ENCODE assay signal across 17 cellular contexts in the genomic region with DNA sequence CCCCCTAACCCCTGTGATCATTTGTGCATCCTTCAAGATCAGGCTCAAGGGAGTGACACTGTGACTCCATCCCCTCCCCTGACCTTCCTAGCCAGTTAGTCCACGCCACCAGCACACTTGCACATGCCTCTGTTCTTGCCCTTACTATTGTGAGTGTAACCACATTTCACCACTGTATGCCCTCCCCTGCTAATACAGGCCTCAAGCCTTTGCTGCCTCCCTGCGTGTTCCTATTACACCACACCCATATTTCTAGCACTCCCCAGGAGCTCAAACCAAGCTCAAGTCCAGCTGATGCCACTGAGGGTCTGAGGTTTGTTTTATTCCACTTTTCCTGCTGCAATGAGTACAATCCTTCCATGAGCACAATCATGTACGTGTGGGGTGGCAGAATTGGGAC.
"Had no signal": no experiment of that assay in that cellular context is flagged by ENCODE, and none has a peak within 500 bp of the region (broad histone marks: within the 10 kb centered on the region; RNA-seq: fewer than 3 reads in every experiment).

No MANE protein-coding gene starts in this region.

- H3K27ac ChIP-seq: hepatocyte, left ventricle myocardium inferior, prostate gland, testis, upper lobe of left lung had no signal

- H3K9me3 ChIP-seq: left ventricle myocardium inferior, prostate gland, testis, upper lobe of left lung had no signal

- H3K9me3 Mint-ChIP-seq: activated CD4-positive, alpha-beta memory T cell treated with anti-CD3 and anti-CD28 coated beads, Interleukin-2, amount 10 ng/mL, durations not matched to agents 7 days and 5 days; activated naive CD4-positive, alpha-beta T cell treated with anti-CD3 and anti-CD28 coated beads, Interleukin-2, amount 50 U/mL, for 24 hours; activated T-cell treated with anti-CD3 and anti-CD28 coated beads, Interleukin-2, amount 50 U/mL, for 24 hours; memory B cell; natural killer cell treated with Interleukin-12 subunit alpha and Interleukin-12 subunit beta and Interleukin-15 and Interleukin-18, amount 100 ng/mL, for 72 hours; stimulated activated naive CD8-positive, alpha-beta T cell treated with anti-CD3 and anti-CD28 coated beads, Interleukin-15, amount 100 ng/mL, for 72 hours had no signal

- H3K36me3 Mint-ChIP-seq: activated naive CD4-positive, alpha-beta T cell treated with anti-CD3 and anti-CD28 coated beads, Interleukin-2, amount 50 U/mL, for 24 hours; memory B cell; natural killer cell treated with Interleukin-12 subunit alpha and Interleukin-12 subunit beta and Interleukin-15 and Interleukin-18, amount 100 ng/mL, for 72 hours had no signal

- DNase-seq: activated CD4-positive, alpha-beta memory T cell treated with anti-CD3 and anti-CD28 coated beads, Interleukin-2, amount 10 ng/mL, durations not matched to agents 7 days and 5 days; activated CD4-positive, alpha-beta T cell treated with anti-CD3 and anti-CD28 coated beads for 4 hours; activated effector memory CD4-positive, alpha-beta T cell treated with Interleukin-2 at 50 U/mL for 16 hours; activated T-cell treated with anti-CD3 and anti-CD28 coated beads, Interleukin-2, amount 50 U/mL, for 24 hours; amniotic stem cell; left ventricle myocardium inferior; right cardiac atrium; stimulated activated naive CD8-positive, alpha-beta T cell treated with anti-CD3 and anti-CD28 coated beads, Interleukin-15, amount 100 ng/mL, for 72 hours; T-helper 17 cell; testis; upper lobe of left lung had no signal

- H3K27ac Mint-ChIP-seq: activated CD4-positive, alpha-beta memory T cell treated with anti-CD3 and anti-CD28 coated beads, Interleukin-2, amount 10 ng/mL, durations not matched to agents 7 days and 5 days; activated naive CD4-positive, alpha-beta T cell treated with anti-CD3 and anti-CD28 coated beads, Interleukin-2, amount 50 U/mL, for 24 hours; activated T-cell treated with anti-CD3 and anti-CD28 coated beads, Interleukin-2, amount 50 U/mL, for 24 hours; memory B cell; natural killer cell treated with Interleukin-12 subunit alpha and Interleukin-12 subunit beta and Interleukin-15 and Interleukin-18, amount 100 ng/mL, for 72 hours; stimulated activated naive CD8-positive, alpha-beta T cell treated with anti-CD3 and anti-CD28 coated beads, Interleukin-15, amount 100 ng/mL, for 72 hours; T-helper 17 cell had no signal

- H3K79me2 ChIP-seq: hepatocyte had no signal

- H3K27me3 ChIP-seq: hepatocyte, testis, upper lobe of left lung had no signal

- H3K4me3 Mint-ChIP-seq: activated CD4-positive, alpha-beta memory T cell treated with anti-CD3 and anti-CD28 coated beads, Interleukin-2, amount 10 ng/mL, durations not matched to agents 7 days and 5 days; activated naive CD4-positive, alpha-beta T cell treated with anti-CD3 and anti-CD28 coated beads, Interleukin-2, amount 50 U/mL, for 24 hours; activated T-cell treated with anti-CD3 and anti-CD28 coated beads, Interleukin-2, amount 50 U/mL, for 24 hours; memory B cell; natural killer cell treated with Interleukin-12 subunit alpha and Interleukin-12 subunit beta and Interleukin-15 and Interleukin-18, amount 100 ng/mL, for 72 hours; stimulated activated naive CD8-positive, alpha-beta T cell treated with anti-CD3 and anti-CD28 coated beads, Interleukin-15, amount 100 ng/mL, for 72 hours; T-helper 17 cell had no signal

- H3K4me1 Mint-ChIP-seq: activated CD4-positive, alpha-beta memory T cell treated with anti-CD3 and anti-CD28 coated beads, Interleukin-2, amount 10 ng/mL, durations not matched to agents 7 days and 5 days; activated naive CD4-positive, alpha-beta T cell treated with anti-CD3 and anti-CD28 coated beads, Interleukin-2, amount 50 U/mL, for 24 hours; stimulated activated naive CD8-positive, alpha-beta T cell treated with anti-CD3 and anti-CD28 coated beads, Interleukin-15, amount 100 ng/mL, for 72 hours had no signal

- H3K4me2 ChIP-seq: hepatocyte, smooth muscle cell had no signal

- H3K4me3 ChIP-seq: hepatocyte, left ventricle myocardium inferior, prostate gland, smooth muscle cell, testis, upper lobe of left lung had no signal

- H3K4me1 ChIP-seq: left ventricle myocardium inferior, prostate gland had no signal

- H3K36me3 ChIP-seq: left ventricle myocardium inferior, prostate gland, upper lobe of left lung had no signal

- H2AFZ ChIP-seq: hepatocyte had no signal

- H3K27me3 Mint-ChIP-seq: activated CD4-positive, alpha-beta memory T cell treated with anti-CD3 and anti-CD28 coated beads, Interleukin-2, amount 10 ng/mL, durations not matched to agents 7 days and 5 days; activated naive CD4-positive, alpha-beta T cell treated with anti-CD3 and anti-CD28 coated beads, Interleukin-2, amount 50 U/mL, for 24 hours; activated T-cell treated with anti-CD3 and anti-CD28 coated beads, Interleukin-2, amount 50 U/mL, for 24 hours; memory B cell; natural killer cell treated with Interleukin-12 subunit alpha and Interleukin-12 subunit beta and Interleukin-15 and Interleukin-18, amount 100 ng/mL, for 72 hours; stimulated activated naive CD8-positive, alpha-beta T cell treated with anti-CD3 and anti-CD28 coated beads, Interleukin-15, amount 100 ng/mL, for 72 hours had no signal
